In the genomic region with DNA sequence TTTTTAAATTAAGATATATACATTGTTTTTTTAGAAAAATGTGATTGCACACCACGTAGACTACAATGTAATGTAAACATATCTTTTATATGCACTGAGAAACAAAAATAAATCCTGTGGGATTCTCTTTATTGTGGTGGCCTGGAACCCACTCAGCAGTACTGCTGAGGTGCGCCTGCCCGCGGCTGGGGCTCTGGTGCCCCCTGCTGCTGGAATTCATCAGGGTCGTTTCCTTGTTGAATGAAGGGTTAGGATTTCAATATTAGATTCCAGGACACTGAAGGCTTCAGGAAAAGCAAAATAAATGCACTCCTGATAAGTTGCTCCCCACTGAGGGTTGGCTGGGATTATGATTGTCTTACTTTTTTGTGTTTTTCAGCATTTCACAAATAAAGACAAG, we compare ENCODE assay signal across 8 cellular contexts.
A peak's percentile ranks its signal among the peaks of the same experiment; 100 is the strongest.
DNase-seq lines count a peak whose midpoint lies in the region; ATAC-seq and TF ChIP-seq lines count a peak whose summit lies in the region.

No MANE protein-coding gene starts in this region.

- DNase-seq in stimulated activated naive CD4-positive, alpha-beta T cell (lab: John Stamatoyannopoulos, UW): peak in 4 of 6 experiments; percentile 5 to 8 (median 7)
- DNase-seq in stimulated activated naive CD4-positive, alpha-beta T cell treated with Interleukin-2 at 50 U/mL for 16 hours (lab: John Stamatoyannopoulos, UW): no peak
- DNase-seq in T follicular helper cell (ENCODE audit: low read depth) (peak; percentile 7), fibroblast of the aortic adventitia (ENCODE audit: low read depth) (no peak), uterus (no peak), NCI-H146 (lab: John Stamatoyannopoulos, UW) (no peak)

- no peak for TF ChIP-seq POLR2A in uterus (IDR thresholded peaks at IDR 0.05)

- H3K9me3 ChIP-seq in uterus: no peaks in the 10 kb centered on the region

- TF ChIP-seq CTCF in fibroblast of the aortic adventitia (IDR thresholded peaks at IDR 0.05; ENCODE audit: insufficient read depth, low read length) (peak; percentile 25), uterus (IDR thresholded peaks at IDR 0.05) (no peak)

- no peaks in the 10 kb centered on the region for H3K27me3 ChIP-seq in uterus

- H3K36me3 ChIP-seq in uterus: no peaks in the 10 kb centered on the region

- peak overlapping the region; percentile 63 to 74 for H3K27ac ChIP-seq in uterus

- no peak for ATAC-seq in HG02759 (IDR thresholded peaks at IDR 0.05; ENCODE audit: unreplicated experiment)
- ATAC-seq in HG03196 (IDR thresholded peaks at IDR 0.05; ENCODE audit: unreplicated experiment): no peak

- H3K4me3 ChIP-seq in fibroblast of the aortic adventitia (ENCODE audit: low read depth, low read length) (no peak overlapping the region), uterus (no peak overlapping the region)

- intact Hi-C loops in uterus (cut with DNase I; ENCODE audit: low total_unique reads): no loop called here

- peaks cover 7 to 10% of the 10 kb centered on the region in 2 donors for H3K4me1 ChIP-seq in uterus

Comparison
In these comparisons a context has a peak if more than half of its experiments do, and no peak if none do; other contexts are left out.
1. DNase-seq: peak in stimulated activated naive CD4-positive, alpha-beta T cell (4 of 6) and T follicular helper cell (single experiment); none in stimulated activated naive CD4-positive, alpha-beta T cell treated with Interleukin-2 at 50 U/mL for 16 hours (single experiment), fibroblast of the aortic adventitia (single experiment), uterus (0 of 2) and NCI-H146 (single experiment).